ENCODE assay signal across 16 cellular contexts in the genomic region with DNA sequence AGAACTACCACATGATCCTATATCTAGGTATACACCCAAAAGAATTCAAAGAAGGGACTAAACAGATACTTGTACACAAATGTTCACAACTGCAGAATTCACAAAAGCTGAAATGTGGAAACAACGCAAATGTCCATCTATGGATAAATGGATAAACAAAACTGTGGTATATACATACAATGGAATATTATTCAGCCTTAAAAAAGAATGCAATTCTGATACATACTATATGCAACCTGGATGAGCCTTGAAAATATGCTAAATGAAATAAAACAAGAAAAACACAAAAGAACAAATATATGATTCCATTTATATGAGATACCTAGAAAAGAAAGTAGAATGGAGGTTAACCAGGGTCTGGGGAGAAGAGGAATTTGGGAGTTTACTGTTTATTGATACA. TPM values are rescaled to one million over a fixed set of nuclear protein-coding genes. Genes with fewer than 3 reads are reported as not detected.
A peak's percentile ranks its signal among the peaks of the same experiment; 100 is the strongest.
DNase-seq lines count a peak whose midpoint lies in the region; ATAC-seq and TF ChIP-seq lines count a peak whose summit lies in the region.
"Had no signal": no experiment of that assay in that cellular context is flagged by ENCODE, and none has a peak within 500 bp of the region (broad histone marks: within the 10 kb centered on the region; RNA-seq: fewer than 3 reads in every experiment).

No MANE protein-coding gene starts in this region.

- ATAC-seq in activated T-helper 17 cell treated with anti-CD3 and anti-CD28 coated beads, Interleukin-2, amount 50 U/mL, for 72 hours (replicated peaks) = no peak
- ATAC-seq: GM23338 had no signal

- intact Hi-C loops in activated CD4-positive, alpha-beta T cell treated with anti-CD3 and anti-CD28 coated beads, Interleukin-2, amount 10 ng/mL, durations not matched to agents 24 days and 14 days (cut with micrococcal nuclease) = no loop called here
- intact Hi-C loops in Calu3 (cut with micrococcal nuclease; ENCODE audit: unreplicated experiment) = no loop called here

- H3K27ac Mint-ChIP-seq in activated CD4-positive, alpha-beta T cell treated with anti-CD3 and anti-CD28 coated beads, Interleukin-2, amount 10 ng/mL, durations not matched to agents 24 days and 14 days = no peak overlapping the region
- H3K27ac Mint-ChIP-seq in activated naive CD4-positive, alpha-beta T cell treated with anti-CD3 and anti-CD28 coated beads, Interleukin-2, amount 50 U/mL, for 24 hours = peak overlapping the region; percentile 6
- peak overlapping the region; percentile 21 for H3K27ac Mint-ChIP-seq in activated T-helper 17 cell treated with anti-CD3 and anti-CD28 coated beads, Interleukin-2, amount 50 U/mL, for 72 hours
- H3K27ac Mint-ChIP-seq in Calu3 (ENCODE audit: unreplicated experiment) = no peak overlapping the region
- H3K27ac Mint-ChIP-seq: B cell; CD4-positive, alpha-beta T cell; GM23338; H9; IgD-negative memory B cell had no signal

- H3K36me3 Mint-ChIP-seq in activated CD4-positive, alpha-beta T cell treated with anti-CD3 and anti-CD28 coated beads, Interleukin-2, amount 10 ng/mL, durations not matched to agents 24 days and 14 days (ENCODE audit: low read depth) = peaks cover 49% of the 10 kb centered on the region
- peaks cover 13% of the 10 kb centered on the region for H3K36me3 Mint-ChIP-seq in activated naive CD4-positive, alpha-beta T cell treated with anti-CD3 and anti-CD28 coated beads, Interleukin-2, amount 50 U/mL, for 24 hours
- H3K36me3 Mint-ChIP-seq in activated T-helper 17 cell treated with anti-CD3 and anti-CD28 coated beads, Interleukin-2, amount 50 U/mL, for 72 hours (ENCODE audit: low read depth) = peaks cover 87% of the 10 kb centered on the region
- peaks cover 26% of the 10 kb centered on the region for H3K36me3 Mint-ChIP-seq in Calu3 (ENCODE audit: insufficient read depth, unreplicated experiment)

- no TSS peak for BruUV-seq in Calu3 (replicated peaks; lab: Mats Ljungman, UMichigan)

- CTCF ChIA-PET in Calu3 (lab: Charles Lee) = no interaction called here

- peak; percentile 9 for DNase-seq in activated CD4-positive, alpha-beta T cell treated with anti-CD3 and anti-CD28 coated beads, Interleukin-2, amount 10 ng/mL, durations not matched to agents 24 days and 14 days
- no peak for DNase-seq in activated CD4-positive, alpha-beta T cell treated with anti-CD3 and anti-CD28 coated beads, Interleukin-2, amount 50 U/mL, for 48 hours
- no peak for DNase-seq in activated naive CD4-positive, alpha-beta T cell treated with anti-CD3 and anti-CD28 coated beads, Interleukin-2, amount 50 U/mL, for 16 hours
- DNase-seq in epidermal melanocyte (ENCODE audit: insufficient read length, low spot score) (no peak), Calu3 (no peak)
- DNase-seq: C1 segment of cervical spinal cord; CD4-positive, alpha-beta T cell; DMS153; DMS79 treated with DMSO at 0.1 percent for 48 hours; EL; H9 had no signal

- no peak for TF ChIP-seq CTCF in Calu3 (IDR thresholded peaks at IDR 0.05; ENCODE audit: unreplicated experiment)

- no peaks in the 10 kb centered on the region for H3K9me3 Mint-ChIP-seq in activated CD4-positive, alpha-beta T cell treated with anti-CD3 and anti-CD28 coated beads, Interleukin-2, amount 10 ng/mL, durations not matched to agents 24 days and 14 days
- no peaks in the 10 kb centered on the region for H3K9me3 Mint-ChIP-seq in activated naive CD4-positive, alpha-beta T cell treated with anti-CD3 and anti-CD28 coated beads, Interleukin-2, amount 50 U/mL, for 24 hours
- peaks cover 5% of the 10 kb centered on the region for H3K9me3 Mint-ChIP-seq in activated T-helper 17 cell treated with anti-CD3 and anti-CD28 coated beads, Interleukin-2, amount 50 U/mL, for 72 hours
- H3K9me3 Mint-ChIP-seq in Calu3 (ENCODE audit: low read depth, unreplicated experiment) = no peaks in the 10 kb centered on the region
- H3K9me3 Mint-ChIP-seq: CD4-positive, alpha-beta T cell; GM23338; H9 had no signal

- H3K4me3 Mint-ChIP-seq in activated CD4-positive, alpha-beta T cell treated with anti-CD3 and anti-CD28 coated beads, Interleukin-2, amount 10 ng/mL, durations not matched to agents 24 days and 14 days = no peak overlapping the region
- no peak overlapping the region for H3K4me3 Mint-ChIP-seq in activated naive CD4-positive, alpha-beta T cell treated with anti-CD3 and anti-CD28 coated beads, Interleukin-2, amount 50 U/mL, for 24 hours
- H3K4me3 Mint-ChIP-seq in activated T-helper 17 cell treated with anti-CD3 and anti-CD28 coated beads, Interleukin-2, amount 50 U/mL, for 72 hours = no peak overlapping the region
- no peak overlapping the region for H3K4me3 Mint-ChIP-seq in Calu3 (ENCODE audit: low read depth, unreplicated experiment)
- H3K4me3 Mint-ChIP-seq: B cell; CD4-positive, alpha-beta T cell; GM23338; H9 had no signal

- H3K4me1 Mint-ChIP-seq in activated CD4-positive, alpha-beta T cell treated with anti-CD3 and anti-CD28 coated beads, Interleukin-2, amount 10 ng/mL, durations not matched to agents 24 days and 14 days = peaks cover 33% of the 10 kb centered on the region
- peaks cover 60% of the 10 kb centered on the region for H3K4me1 Mint-ChIP-seq in activated naive CD4-positive, alpha-beta T cell treated with anti-CD3 and anti-CD28 coated beads, Interleukin-2, amount 50 U/mL, for 24 hours
- peaks cover 31% of the 10 kb centered on the region for H3K4me1 Mint-ChIP-seq in activated T-helper 17 cell treated with anti-CD3 and anti-CD28 coated beads, Interleukin-2, amount 50 U/mL, for 72 hours
- H3K4me1 Mint-ChIP-seq in Calu3 (ENCODE audit: low read depth, unreplicated experiment) = no peaks in the 10 kb centered on the region
- H3K4me1 Mint-ChIP-seq: GM23338 had no signal

- H3K27me3 Mint-ChIP-seq in activated CD4-positive, alpha-beta T cell treated with anti-CD3 and anti-CD28 coated beads, Interleukin-2, amount 10 ng/mL, durations not matched to agents 24 days and 14 days = no peaks in the 10 kb centered on the region
- H3K27me3 Mint-ChIP-seq in activated naive CD4-positive, alpha-beta T cell treated with anti-CD3 and anti-CD28 coated beads, Interleukin-2, amount 50 U/mL, for 24 hours = no peaks in the 10 kb centered on the region
- H3K27me3 Mint-ChIP-seq in activated T-helper 17 cell treated with anti-CD3 and anti-CD28 coated beads, Interleukin-2, amount 50 U/mL, for 72 hours = no peaks in the 10 kb centered on the region
- no peaks in the 10 kb centered on the region for H3K27me3 Mint-ChIP-seq in Calu3 (ENCODE audit: unreplicated experiment)
- H3K27me3 Mint-ChIP-seq: B cell; CD4-positive, alpha-beta T cell; IgD-negative memory B cell had no signal

RNA-seq across cellular contexts. Expression of a gene that starts 7.2 kb away (rescaled TPM):
- total RNA-seq in activated CD4-positive, alpha-beta T cell treated with anti-CD3 and anti-CD28 coated beads, Interleukin-2, amount 10 ng/mL, durations not matched to agents 24 days and 14 days = 35.5 and 39.8 TPM in 2 replicates
- 10 to 100 TPM; 27.9 to 31.4 TPM for total RNA-seq in activated T-helper 17 cell treated with anti-CD3 and anti-CD28 coated beads, Interleukin-2, amount 50 U/mL, for 72 hours
- total RNA-seq in Calu3 (2022) = 26.4 and 30.0 TPM in 2 replicates

RNA-seq across cellular contexts. Expression of a gene that starts 54.4 kb away (rescaled TPM):
- total RNA-seq in activated CD4-positive, alpha-beta T cell treated with anti-CD3 and anti-CD28 coated beads, Interleukin-2, amount 10 ng/mL, durations not matched to agents 24 days and 14 days = 14.4 and 17.3 TPM in 2 replicates
- 10 to 100 TPM; 16.7 to 18.9 TPM for total RNA-seq in activated T-helper 17 cell treated with anti-CD3 and anti-CD28 coated beads, Interleukin-2, amount 50 U/mL, for 72 hours
- 8.2 and 10.9 TPM in 2 replicates for total RNA-seq in Calu3 (2022)

RNA-seq across cellular contexts. Expression of a gene that starts 54.6 kb away (rescaled TPM):
- 14.4 and 14.8 TPM in 2 replicates for total RNA-seq in activated CD4-positive, alpha-beta T cell treated with anti-CD3 and anti-CD28 coated beads, Interleukin-2, amount 10 ng/mL, durations not matched to agents 24 days and 14 days
- total RNA-seq in activated T-helper 17 cell treated with anti-CD3 and anti-CD28 coated beads, Interleukin-2, amount 50 U/mL, for 72 hours = 10 to 100 TPM; 10.9 to 12.8 TPM
- total RNA-seq in Calu3 (2022) = 10.1 and 10.4 TPM in 2 replicates

Comparison
In these comparisons a context has a peak if more than half of its experiments do, and no peak if none do; other contexts are left out.
1. H3K27ac Mint-ChIP-seq: peak in activated naive CD4-positive, alpha-beta T cell treated with anti-CD3 and anti-CD28 coated beads, Interleukin-2, amount 50 U/mL, for 24 hours (single experiment) and activated T-helper 17 cell treated with anti-CD3 and anti-CD28 coated beads, Interleukin-2, amount 50 U/mL, for 72 hours (single experiment); none in activated CD4-positive, alpha-beta T cell treated with anti-CD3 and anti-CD28 coated beads, Interleukin-2, amount 10 ng/mL, durations not matched to agents 24 days and 14 days (single experiment) and Calu3 (single experiment).